In genomic region chr16:5025171-5025632, GRCh38 we compare ENCODE assay signal across 1 cellular context.
TF ChIP-seq lines count a peak whose summit lies in the region.

No MANE protein-coding gene starts in this region.

TF ChIP-seq in GM12878, 131 proteins besides CTCF, POLR2A, EP300 and RAD21 (continued from another document):
- TF ChIP-seq, protein P1, sequence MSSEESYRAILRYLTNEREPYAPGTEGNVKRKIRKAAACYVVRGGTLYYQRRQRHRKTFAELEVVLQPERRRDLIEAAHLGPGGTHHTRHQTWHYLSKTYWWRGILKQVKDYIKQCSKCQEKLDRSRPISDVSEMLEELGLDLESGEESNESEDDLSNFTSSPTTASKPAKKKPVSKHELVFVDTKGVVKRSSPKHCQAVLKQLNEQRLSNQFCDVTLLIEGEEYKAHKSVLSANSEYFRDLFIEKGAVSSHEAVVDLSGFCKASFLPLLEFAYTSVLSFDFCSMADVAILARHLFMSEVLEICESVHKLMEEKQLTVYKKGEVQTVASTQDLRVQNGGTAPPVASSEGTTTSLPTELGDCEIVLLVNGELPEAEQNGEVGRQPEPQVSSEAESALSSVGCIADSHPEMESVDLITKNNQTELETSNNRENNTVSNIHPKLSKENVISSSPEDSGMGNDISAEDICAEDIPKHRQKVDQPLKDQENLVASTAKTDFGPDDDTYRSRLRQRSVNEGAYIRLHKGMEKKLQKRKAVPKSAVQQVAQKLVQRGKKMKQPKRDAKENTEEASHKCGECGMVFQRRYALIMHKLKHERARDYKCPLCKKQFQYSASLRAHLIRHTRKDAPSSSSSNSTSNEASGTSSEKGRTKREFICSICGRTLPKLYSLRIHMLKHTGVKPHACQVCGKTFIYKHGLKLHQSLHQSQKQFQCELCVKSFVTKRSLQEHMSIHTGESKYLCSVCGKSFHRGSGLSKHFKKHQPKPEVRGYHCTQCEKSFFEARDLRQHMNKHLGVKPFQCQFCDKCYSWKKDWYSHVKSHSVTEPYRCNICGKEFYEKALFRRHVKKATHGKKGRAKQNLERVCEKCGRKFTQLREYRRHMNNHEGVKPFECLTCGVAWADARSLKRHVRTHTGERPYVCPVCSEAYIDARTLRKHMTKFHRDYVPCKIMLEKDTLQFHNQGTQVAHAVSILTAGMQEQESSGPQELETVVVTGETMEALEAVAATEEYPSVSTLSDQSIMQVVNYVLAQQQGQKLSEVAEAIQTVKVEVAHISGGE (CRISPR knock-in tag; IDR thresholded peaks at IDR 0.05), result no peak
- TF ChIP-seq BRCA1 (IDR thresholded peaks at IDR 0.05; ENCODE audit: low read depth, low read length), result no peak
- no peak for TF ChIP-seq ZNF274 (IDR thresholded peaks at IDR 0.05; ENCODE audit: insufficient read depth, insufficient read length)
- TF ChIP-seq PAX5 (IDR thresholded peaks at IDR 0.05; ENCODE audit: borderline replicate concordance, low read depth, low read length), result no peak
- TF ChIP-seq SMAD1 (IDR thresholded peaks at IDR 0.05; ENCODE audit: low read depth, partially characterized antibody), result no peak
- TF ChIP-seq ZNF622 (IDR thresholded peaks at IDR 0.05), result no peak
